28 cellular contexts compared by ENCODE assay signal in genomic region chr4:148073349-148073748, GRCh38.
"Had no signal": no experiment of that assay in that cellular context is flagged by ENCODE, and none has a peak within 500 bp of the region (broad histone marks: within the 10 kb centered on the region; RNA-seq: fewer than 3 reads in every experiment).

No MANE protein-coding gene starts in this region.

- DNase-seq: activated B cell treated with CpG ODN at 0.5 μM for 24 hours; activated CD4-positive, alpha-beta memory T cell treated with anti-CD3 and anti-CD28 coated beads for 36 hours; activated CD4-positive, alpha-beta T cell treated with anti-CD3 and anti-CD28 coated beads for 36 hours; activated CD4-positive, alpha-beta T cell treated with anti-CD3 and anti-CD28 coated beads, Interleukin-2, amount 10 ng/mL, durations not matched to agents 24 days and 14 days; activated CD4-positive, CD25-positive, alpha-beta regulatory T cell treated with anti-CD3 and anti-CD28 coated beads, Interleukin-2, amount 50 U/mL, for 72 hours; activated CD8-positive, alpha-beta memory T cell treated with anti-CD3 and anti-CD28 coated beads, Interleukin-2, amount 10 ng/mL, durations not matched to agents 7 days and 5 days; activated CD8-positive, alpha-beta memory T cell treated with anti-CD3 and anti-CD28 coated beads, Interleukin-2, amount 50 U/mL, for 4 hours; activated CD8-positive, alpha-beta T cell treated with anti-CD3 and anti-CD28 coated beads, Interleukin-2, amount 10 ng/mL, durations not matched to agents 7 days and 5 days; activated effector memory CD4-positive, alpha-beta T cell treated with anti-CD3 and anti-CD28 coated beads, Interleukin-2, amount 50 U/mL, for 16 hours; activated naive CD4-positive, alpha-beta T cell treated with anti-CD3 and anti-CD28 coated beads for 36 hours; activated naive CD8-positive, alpha-beta T cell treated with anti-CD3 and anti-CD28 coated beads for 36 hours; activated naive CD8-positive, alpha-beta T cell treated with anti-CD3 and anti-CD28 coated beads, Interleukin-2, amount 50 U/mL, for 24 hours; activated T-cell treated with anti-CD3 and anti-CD28 coated beads, Interleukin-2, amount 50 U/mL, for 1 hour; activated T-cell treated with anti-CD3 and anti-CD28 coated beads, Interleukin-2, amount 50 U/mL, for 48 hours; brain microvascular endothelial cell; cortex of kidney; dermis blood vessel endothelial cell; effector CD4-positive, alpha-beta T cell; effector memory CD8-positive, alpha-beta T cell; erythroblast; foreskin keratinocyte; T-helper 1 cell; T-helper 17 cell; T1000; WERI-Rb-1 had no signal

- H3K4me1 ChIP-seq: adrenal gland, foreskin keratinocyte had no signal

- H3K4me3 ChIP-seq: adrenal gland, esophagus muscularis mucosa, gastroesophageal sphincter had no signal

- H3K27me3 ChIP-seq: adrenal gland, brain microvascular endothelial cell, esophagus muscularis mucosa, foreskin keratinocyte, gastroesophageal sphincter had no signal

- H3K9me3 ChIP-seq: adrenal gland had no signal

- H3K27ac ChIP-seq: adrenal gland, brain microvascular endothelial cell, esophagus muscularis mucosa, foreskin keratinocyte, gastroesophageal sphincter, WERI-Rb-1 had no signal

- ATAC-seq: activated CD4-positive, alpha-beta T cell treated with anti-CD3 and anti-CD28 coated beads for 36 hours; activated CD8-positive, alpha-beta memory T cell treated with anti-CD3 and anti-CD28 coated beads, Interleukin-2, amount 10 ng/mL, durations not matched to agents 7 days and 5 days; activated CD8-positive, alpha-beta T cell treated with anti-CD3 and anti-CD28 coated beads, Interleukin-2, amount 10 ng/mL, durations not matched to agents 7 days and 5 days; activated naive CD8-positive, alpha-beta T cell treated with anti-CD3 and anti-CD28 coated beads, Interleukin-2, amount 50 U/mL, for 24 hours; effector memory CD8-positive, alpha-beta T cell; foreskin keratinocyte; gastroesophageal sphincter; T-helper 17 cell had no signal
